ENCODE assay signal across 8 cellular contexts in the genomic region with DNA sequence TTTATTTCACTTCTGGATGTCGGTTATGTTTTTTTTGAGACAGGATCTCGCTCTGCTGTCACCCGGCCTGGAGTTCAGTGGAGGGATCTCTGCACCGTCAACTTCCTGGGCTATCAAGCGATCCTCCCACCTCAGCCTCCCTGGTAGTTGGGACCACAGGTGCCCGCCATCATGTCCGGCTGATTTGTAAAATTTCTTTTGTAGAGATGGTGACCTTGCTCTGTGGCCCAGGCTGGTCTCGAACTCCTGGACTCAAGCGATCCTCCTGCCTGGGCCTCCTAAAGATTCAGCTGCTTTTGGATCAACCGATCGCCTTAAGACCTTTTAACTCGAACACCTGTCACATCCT. TPM values are rescaled to one million over a fixed set of nuclear protein-coding genes. Genes with fewer than 3 reads are reported as not detected.
A peak's percentile ranks its signal among the peaks of the same experiment; 100 is the strongest.
DNase-seq lines count a peak whose midpoint lies in the region; ATAC-seq and TF ChIP-seq lines count a peak whose summit lies in the region.

No MANE protein-coding gene starts in this region.

- peak overlapping the region; percentile 64 to 92 for H3K4me3 ChIP-seq in SK-N-SH (ENCODE audit: low read depth in 2 of 2, low read length in 1 of 2)
- H3K4me3 ChIP-seq in OCI-LY3 (ENCODE audit: low read length), result peak overlapping the region; percentile 86
- peak overlapping the region; percentile 79 to 89 for H3K4me3 ChIP-seq in neutrophil (ENCODE audit: low read depth in 1 of 2, low read length in 1 of 2)

- no peaks in the 10 kb centered on the region for H3K9me2 ChIP-seq in SK-N-SH

- H3K9me3 ChIP-seq in SK-N-SH, result no peaks in the 10 kb centered on the region
- no peaks in the 10 kb centered on the region for H3K9me3 ChIP-seq in OCI-LY3 (ENCODE audit: insufficient read depth, low read length)
- no peaks in the 10 kb centered on the region for H3K9me3 ChIP-seq in neutrophil

- peaks cover 78% of the 10 kb centered on the region for H3K79me2 ChIP-seq in SK-N-SH (ENCODE audit: insufficient read depth)
- H3K79me2 ChIP-seq in OCI-LY3 (ENCODE audit: low read length), result peaks cover 36% of the 10 kb centered on the region

- H3K4me3 Mint-ChIP-seq in endothelial cell (ENCODE audit: unreplicated experiment), result peak overlapping the region; percentile 94

- H3K4me2 ChIP-seq in SK-N-SH, result peak overlapping the region; percentile 94
- H3K4me2 ChIP-seq in OCI-LY3 (ENCODE audit: low read length), result peak overlapping the region; percentile 96

- 11% methylated on average over 12 of the region's 12 CpGs for WGBS in SK-N-SH (ENCODE audit: low lambda C conversion rate)

- peak overlapping the region; percentile 83 for H2AFZ ChIP-seq in SK-N-SH (ENCODE audit: low read depth)
- 0 out of 2 replicates have a peak overlapping the region, but pooled peaks have one; percentile 87 for H2AFZ ChIP-seq in OCI-LY3 (ENCODE audit: low read depth, low read length)

- TF ChIP-seq CTCF in SK-N-SH (IDR thresholded peaks at IDR 0.05), result no peak
- TF ChIP-seq CTCF in OCI-LY3 (IDR thresholded peaks at IDR 0.05; ENCODE audit: low read depth, low read length), result no peak
- TF ChIP-seq CTCF in endothelial cell (IDR thresholded peaks at IDR 0.05; ENCODE audit: unreplicated experiment), result no peak
- no peak for TF ChIP-seq CTCF in neutrophil (IDR thresholded peaks at IDR 0.05)

- no peak for DNase-seq in SK-N-SH
- DNase-seq in endothelial cell (ENCODE audit: low spot score), result peak; percentile 9
- no peak for DNase-seq in T1000 (lab: John Stamatoyannopoulos, UW)
- no peak for DNase-seq in activated CD4-positive, CD25-positive, alpha-beta regulatory T cell treated with anti-CD3 and anti-CD28 coated beads, Interleukin-2, amount 50 U/mL, for 72 hours
- DNase-seq in NCI-H2107 treated with DMSO at 0.1 percent for 48 hours (lab: John Stamatoyannopoulos, UW; ENCODE audit: unreplicated experiment), result no peak

- H3K9ac ChIP-seq in SK-N-SH, result peak overlapping the region; percentile 95
- peak overlapping the region; percentile 77 for H3K9ac ChIP-seq in OCI-LY3 (ENCODE audit: low read length)

- CTCF ChIA-PET in SK-N-SH (lab: Yijun Ruan, JAX), result interaction anchor here (2.0 kb wide), 1 partner anchor 182 kb away, joined by 9 read pairs; no protein-coding TSS in a partner anchor

- TF ChIP-seq EP300 in SK-N-SH (IDR thresholded peaks at IDR 0.05; ENCODE audit: borderline replicate concordance in 1 of 2, low read depth in 1 of 2, low read length in 1 of 2), result no peak

- peaks cover 7% of the 10 kb centered on the region; the same call in 1 of the 2 replicates for H4K20me1 ChIP-seq in SK-N-SH (ENCODE audit: insufficient read depth)
- H4K20me1 ChIP-seq in OCI-LY3 (ENCODE audit: insufficient read depth, low read length), result no peaks in the 10 kb centered on the region

- peaks cover 29% of the 10 kb centered on the region for H3F3A ChIP-seq in SK-N-SH (replicated peaks; ENCODE audit: insufficient read depth)

- H3K27me3 ChIP-seq in SK-N-SH (ENCODE audit: insufficient read depth) (no peaks in the 10 kb centered on the region), OCI-LY3 (ENCODE audit: low read depth, low read length) (no peaks in the 10 kb centered on the region), neutrophil (no peaks in the 10 kb centered on the region)

- no peak for TF ChIP-seq RAD21 in SK-N-SH (IDR thresholded peaks at IDR 0.05; ENCODE audit: low read length)

- H3K36me3 ChIP-seq in SK-N-SH (replicated peaks in 1 of 2; ENCODE audit: control insufficient read depth in 1 of 2, insufficient read depth in 2 of 2, low read length in 1 of 2) (peaks cover 0 to 32% of the 10 kb centered on the region in 2 experiments), OCI-LY3 (replicated peaks; ENCODE audit: low read depth, low read length) (peaks cover 11% of the 10 kb centered on the region), neutrophil (peaks cover 18% of the 10 kb centered on the region)

- peaks cover 19% of the 10 kb centered on the region for H3K36me3 Mint-ChIP-seq in endothelial cell (ENCODE audit: low read depth, unreplicated experiment)

- peaks cover 13% of the 10 kb centered on the region for H3K27me3 Mint-ChIP-seq in endothelial cell (ENCODE audit: unreplicated experiment)

- H3K27ac ChIP-seq in SK-N-SH (ENCODE audit: low read depth in 2 of 2, low read length in 1 of 2) (peak overlapping the region; percentile 79 to 96), OCI-LY3 (ENCODE audit: low read length) (peak overlapping the region; percentile 78), neutrophil (peak overlapping the region; percentile 99)

- H3K4me1 Mint-ChIP-seq in endothelial cell (ENCODE audit: unreplicated experiment), result peaks cover 6% of the 10 kb centered on the region

- POLR2A ChIA-PET in SK-N-SH (lab: Yijun Ruan, JAX), result interaction anchor here (0.9 to 1.4 kb wide), 7 partner anchors 8 to 105 kb away, joined by 3 to 9 read pairs (median 4); no protein-coding TSS in a partner anchor

- peaks cover 6% of the 10 kb centered on the region for H3K9me3 Mint-ChIP-seq in endothelial cell (ENCODE audit: unreplicated experiment)

- no peaks in the 10 kb centered on the region; a peak in 2 of 4 replicates for H3K4me1 ChIP-seq in SK-N-SH (ENCODE audit: control insufficient read depth in 1 of 2, insufficient read depth in 2 of 2, low read depth in 1 of 2, low read length in 1 of 2)
- peaks cover 19% of the 10 kb centered on the region for H3K4me1 ChIP-seq in OCI-LY3 (ENCODE audit: low read length)
- peaks cover 32 to 33% of the 10 kb centered on the region in 2 experiments for H3K4me1 ChIP-seq in neutrophil (ENCODE audit: control insufficient read depth in 1 of 2, insufficient read depth in 1 of 2, low read depth in 1 of 2, low read length in 1 of 2)

- H3K27ac Mint-ChIP-seq in endothelial cell (ENCODE audit: unreplicated experiment), result peak overlapping the region; percentile 92

- no peak; the same call in 2 of the 3 replicates for ATAC-seq in SK-N-SH treated with all-trans-retinoic acid at 6 μM for 48 hours

TF ChIP-seq in SK-N-SH, 30 proteins besides CTCF, POLR2A, EP300 and RAD21:
- peak; percentile 57 for TF ChIP-seq YY1 (IDR thresholded peaks at IDR 0.05; ENCODE audit: low read depth)
- no peak for TF ChIP-seq JUND (IDR thresholded peaks at IDR 0.05)
- no peak for TF ChIP-seq EZH2phosphoT487 (IDR thresholded peaks at IDR 0.05; ENCODE audit: borderline replicate concordance, low read depth)
- TF ChIP-seq NRF1 (IDR thresholded peaks at IDR 0.05; ENCODE audit: low read depth, low read length), result no peak

TF ChIP-seq in SK-N-SH treated with all-trans-retinoic acid at 6 μM for 48 hours, 23 proteins besides CTCF, POLR2A, EP300 and RAD21:
- TF ChIP-seq ISL1 (CRISPR knock-in tag; IDR thresholded peaks at IDR 0.05), result no peak
- TF ChIP-seq TCF4 (CRISPR knock-in tag; IDR thresholded peaks at IDR 0.05; ENCODE audit: borderline replicate concordance), result no peak
- TF ChIP-seq CSDC2 (CRISPR knock-in tag; IDR thresholded peaks at IDR 0.05), result no peak

RNA-seq across cellular contexts. Expression of a gene that starts 0.6 kb away (rescaled TPM):
- 25.6 and 32.4 TPM in 2 replicates for polyA plus RNA-seq in SK-N-SH (2012; rRNA removed)
- polyA plus RNA-seq in SK-N-SH (2012; cell fraction: cytosol; rRNA removed), result 28.9 and 29.1 TPM in 2 replicates
- polyA plus RNA-seq in SK-N-SH (2012; cell fraction: nucleus; rRNA removed), result 56.5 and 68.8 TPM in 2 replicates
- total RNA-seq in endothelial cell (ENCODE audit: unreplicated experiment), result 19.2 TPM
